Comparison of ENCODE assay signal across 21 cellular contexts in the genomic region with DNA sequence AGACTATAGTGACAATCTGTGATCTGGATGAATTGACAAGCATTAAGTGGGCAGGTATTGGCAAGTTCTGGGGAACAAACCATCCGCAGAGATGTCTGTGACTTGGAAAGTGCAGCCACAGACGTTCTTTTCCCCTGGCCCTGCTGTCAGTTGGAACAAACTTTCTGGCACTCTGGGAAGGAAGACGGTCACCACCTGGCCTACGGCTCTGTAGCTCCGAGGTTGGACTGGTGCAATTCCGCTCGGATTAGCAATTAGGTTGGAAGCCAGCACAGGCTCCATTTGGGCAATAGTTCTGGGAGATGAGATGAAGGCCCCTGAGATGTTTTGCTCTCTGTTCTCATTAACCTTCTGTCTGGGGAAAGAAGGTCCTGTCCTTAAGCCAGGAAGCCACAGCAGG.
"Had no signal": no experiment of that assay in that cellular context is flagged by ENCODE, and none has a peak within 500 bp of the region (broad histone marks: within the 10 kb centered on the region; RNA-seq: fewer than 3 reads in every experiment).

No MANE protein-coding gene starts in this region.

- H3K27ac ChIP-seq: gastrocnemius medialis, lower lobe of right lung, neutrophil, pancreas, right atrium auricular region, sigmoid colon, thoracic aorta, tibial nerve, upper lobe of left lung, uterus had no signal

- H3K4me1 ChIP-seq: gastrocnemius medialis, lower lobe of right lung, pancreas, right atrium auricular region, sigmoid colon, tibial nerve, upper lobe of left lung, uterus had no signal

- H3K4me3 ChIP-seq: dorsolateral prefrontal cortex, gastrocnemius medialis, lower lobe of right lung, pancreas, right atrium auricular region, sigmoid colon, thoracic aorta, tibial nerve, upper lobe of left lung, uterus had no signal

- H3K27ac Mint-ChIP-seq: natural killer cell; progenitor cell of endocrine pancreas; stimulated activated effector memory CD8-positive, alpha-beta T cell treated with anti-CD3 and anti-CD28 coated beads, Interleukin-12 subunit alpha, Interleukin-12 subunit beta, amount 100 ng/mL, for 72 hours had no signal

- H3K9me3 ChIP-seq: gastrocnemius medialis, lower lobe of right lung, neutrophil, pancreas, right atrium auricular region, sigmoid colon, thoracic aorta, upper lobe of left lung, uterus had no signal

- H3K27me3 ChIP-seq: dorsolateral prefrontal cortex, gastrocnemius medialis, neutrophil, pancreas, right atrium auricular region, sigmoid colon, tibial nerve, upper lobe of left lung, uterus had no signal

- H3K36me3 Mint-ChIP-seq: natural killer cell; stimulated activated effector memory CD8-positive, alpha-beta T cell treated with anti-CD3 and anti-CD28 coated beads, Interleukin-12 subunit alpha, Interleukin-12 subunit beta, amount 100 ng/mL, for 72 hours had no signal

- H3K4me3 Mint-ChIP-seq: natural killer cell; stimulated activated effector memory CD8-positive, alpha-beta T cell treated with anti-CD3 and anti-CD28 coated beads, Interleukin-12 subunit alpha, Interleukin-12 subunit beta, amount 100 ng/mL, for 72 hours had no signal

- DNase-seq: effector CD4-positive, alpha-beta T cell; foreskin fibroblast; gastrocnemius medialis; head of caudate nucleus; left ventricle myocardium superior; lower lobe of right lung; natural killer cell; pancreas; sigmoid colon; stimulated activated CD4-positive, alpha-beta T cell treated with anti-CD3 and anti-CD28 coated beads, Interleukin-2, amount 100 ng/mL, for 24 hours; stimulated activated CD4-positive, alpha-beta T cell treated with anti-CD3 and anti-CD28 coated beads, Interleukin-4, amount 100 ng/mL, for 24 hours; stimulated activated naive CD4-positive, alpha-beta T cell treated with Interleukin-2 at 50 U/mL for 16 hours; upper lobe of left lung; uterus had no signal

- ATAC-seq: gastrocnemius medialis; left ventricle myocardium superior; lower lobe of right lung; natural killer cell; pancreas; stimulated activated effector memory CD8-positive, alpha-beta T cell treated with anti-CD3 and anti-CD28 coated beads, Interleukin-12 subunit alpha, Interleukin-12 subunit beta, amount 100 ng/mL, for 72 hours had no signal

- H3K4me1 Mint-ChIP-seq: natural killer cell; stimulated activated effector memory CD8-positive, alpha-beta T cell treated with anti-CD3 and anti-CD28 coated beads, Interleukin-12 subunit alpha, Interleukin-12 subunit beta, amount 100 ng/mL, for 72 hours had no signal
